ENCODE assay signal across 9 cellular contexts in the genomic region with DNA sequence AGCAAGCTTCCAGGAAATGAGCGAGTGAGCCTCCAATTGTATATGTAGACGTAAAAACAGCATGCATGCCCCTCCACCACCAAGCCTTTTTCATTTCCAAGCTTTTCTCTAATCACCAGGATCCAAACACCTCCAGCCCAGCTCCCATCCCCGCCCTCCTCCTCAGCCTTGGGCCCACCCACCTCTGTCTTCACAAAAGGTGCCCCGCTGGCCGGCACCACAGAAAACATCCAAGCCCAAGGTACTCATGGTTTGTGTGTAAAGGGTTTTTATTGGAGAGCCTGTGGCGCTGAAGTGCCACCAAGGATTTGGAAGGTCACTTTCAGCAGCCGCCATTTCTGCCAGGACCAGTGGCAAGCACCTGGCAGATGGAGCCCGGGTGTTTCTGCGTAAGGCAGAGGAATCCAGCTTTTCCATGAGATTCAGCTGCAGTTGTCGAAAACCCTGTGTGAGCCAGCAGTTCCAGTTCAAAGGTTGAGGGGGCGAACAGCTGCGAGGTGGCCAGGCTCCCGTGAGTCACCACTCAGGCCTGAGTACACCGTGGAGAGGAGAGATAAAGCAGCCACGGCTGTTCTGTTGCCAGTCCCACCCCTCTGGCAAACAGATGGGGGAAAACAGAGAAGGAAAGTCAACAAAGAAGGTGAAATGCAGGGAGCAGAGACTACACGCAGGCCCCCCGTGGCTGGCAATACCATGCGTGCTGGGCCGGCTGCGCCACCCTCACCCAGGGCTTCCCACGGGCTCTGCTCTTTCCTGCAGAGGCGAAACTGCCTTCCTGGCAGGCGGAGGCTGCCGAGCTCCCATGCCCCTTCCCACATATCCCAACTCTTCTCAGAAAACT. TPM values are rescaled to one million over a fixed set of nuclear protein-coding genes. Genes with fewer than 3 reads are reported as not detected.
DNase-seq lines count a peak whose midpoint lies in the region; ATAC-seq and TF ChIP-seq lines count a peak whose summit lies in the region.
"Had no signal": no experiment of that assay in that cellular context is flagged by ENCODE, and none has a peak within 500 bp of the region (broad histone marks: within the 10 kb centered on the region; RNA-seq: fewer than 3 reads in every experiment).

No MANE protein-coding gene starts in this region.

- ATAC-seq in GM19351 (IDR thresholded peaks at IDR 0.05; ENCODE audit: unreplicated experiment): no peak
- no peak for ATAC-seq in HG02852 (IDR thresholded peaks at IDR 0.05; ENCODE audit: unreplicated experiment)
- no peak for ATAC-seq in HG03439 (IDR thresholded peaks at IDR 0.05; ENCODE audit: unreplicated experiment)
- ATAC-seq: activated CD8-positive, alpha-beta T cell treated with anti-CD3 and anti-CD28 coated beads, Interleukin-2, amount 10 ng/mL, durations not matched to agents 7 days and 5 days had no signal

- no peak for TF ChIP-seq POLR2A in erythroblast (IDR thresholded peaks at IDR 0.05; ENCODE audit: low read length)

- DNase-seq in DMS153 (lab: John Stamatoyannopoulos, UW): peak; percentile 23
- DNase-seq in NCI-H226: peak; percentile 49
- peak; percentile 33 to 48 for DNase-seq in erythroblast (lab: John Stamatoyannopoulos, UW)
- peak; percentile 21 for DNase-seq in occipital lobe (lab: John Stamatoyannopoulos, UW)
- DNase-seq in NCI-H82 (lab: John Stamatoyannopoulos, UW): no peak
- DNase-seq: activated CD8-positive, alpha-beta T cell treated with anti-CD3 and anti-CD28 coated beads, Interleukin-2, amount 10 ng/mL, durations not matched to agents 7 days and 5 days had no signal

RNA-seq across cellular contexts. Expression of a gene that starts 38.2 kb away (rescaled TPM):
- 13.6 TPM for total RNA-seq in occipital lobe
